14 cellular contexts compared by ENCODE assay signal in the genomic region with DNA sequence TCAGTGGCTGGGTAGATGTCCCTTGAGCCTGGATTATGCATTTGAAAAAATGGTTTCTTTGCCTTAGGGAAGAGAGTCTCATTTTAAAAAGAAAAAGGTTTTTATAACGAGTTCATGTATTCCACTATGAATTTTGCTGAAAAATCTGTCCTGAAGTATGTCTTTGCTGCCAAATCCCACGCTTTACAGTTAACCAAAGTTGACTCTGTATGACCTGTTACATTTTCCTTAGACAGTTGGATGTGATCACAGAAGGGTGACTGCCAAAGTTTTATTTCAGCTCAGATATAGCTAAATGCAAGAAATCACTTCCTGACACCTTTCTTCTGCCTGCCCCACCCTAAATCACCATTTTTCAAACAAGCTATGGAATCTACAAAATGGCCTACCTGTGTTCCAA.
DNase-seq lines count a peak whose midpoint lies in the region; ATAC-seq and TF ChIP-seq lines count a peak whose summit lies in the region.
"Had no signal": no experiment of that assay in that cellular context is flagged by ENCODE, and none has a peak within 500 bp of the region (broad histone marks: within the 10 kb centered on the region; RNA-seq: fewer than 3 reads in every experiment).

No MANE protein-coding gene starts in this region.

- no peaks in the 10 kb centered on the region for H3K9me3 ChIP-seq in SK-N-MC (ENCODE audit: low read depth, low read length)
- no peaks in the 10 kb centered on the region for H3K9me3 ChIP-seq in upper lobe of right lung

- H3K4me3 ChIP-seq in SK-N-MC (no peak overlapping the region), fibroblast of pulmonary artery (replicated peaks; ENCODE audit: low read depth, low read length) (no peak overlapping the region), upper lobe of right lung (no peak overlapping the region)

- H3K4me1 ChIP-seq in upper lobe of right lung, result peaks cover 34% of the 10 kb centered on the region

- H3K9ac ChIP-seq in SK-N-MC (ENCODE audit: insufficient read length), result no peak overlapping the region

- no peaks in the 10 kb centered on the region for H3K27me3 ChIP-seq in upper lobe of right lung

- intact Hi-C loops in upper lobe of right lung (cut with DNase I), result no loop called here

- ATAC-seq in omental fat pad (ENCODE audit: low FRiP score), result peak; percentile 38
- ATAC-seq in upper lobe of right lung, result no peak
- no peak for ATAC-seq in GM21737 (IDR thresholded peaks at IDR 0.05; ENCODE audit: unreplicated experiment)
- ATAC-seq in GM21786 (IDR thresholded peaks at IDR 0.05; ENCODE audit: unreplicated experiment), result no peak
- ATAC-seq: activated CD8-positive, alpha-beta T cell treated with anti-CD3 and anti-CD28 coated beads, Interleukin-2, amount 10 ng/mL, durations not matched to agents 7 days and 5 days had no signal

- H3K27ac ChIP-seq in SK-N-MC (peak overlapping the region; percentile 59; the same call in 1 of the 2 replicates), upper lobe of right lung (peak overlapping the region; percentile 64)

- H3K36me3 ChIP-seq in SK-N-MC (ENCODE audit: insufficient read depth, low read length), result no peaks in the 10 kb centered on the region
- H3K36me3 ChIP-seq in upper lobe of right lung, result no peaks in the 10 kb centered on the region

- DNase-seq in SK-N-MC (ENCODE audit: low read depth, low spot score), result no peak
- peak; percentile 73 for DNase-seq in fibroblast of pulmonary artery (ENCODE audit: low read depth)
- DNase-seq in omental fat pad (ENCODE audit: low spot score), result no peak
- no peak for DNase-seq in upper lobe of right lung
- DNase-seq in NCI-H1417 (lab: John Stamatoyannopoulos, UW), result no peak
- DNase-seq in G401 (ENCODE audit: low spot score), result no peak
- DNase-seq: activated CD8-positive, alpha-beta T cell treated with anti-CD3 and anti-CD28 coated beads, Interleukin-2, amount 10 ng/mL, durations not matched to agents 7 days and 5 days; central memory CD4-positive, alpha-beta T cell; DMS79 treated with DMSO at 0.1 percent for 48 hours; NCI-H1930; SHP77 treated with DMSO at 0.1 percent for 48 hours; stimulated activated naive CD4-positive, alpha-beta T cell treated with Interleukin-2 at 50 U/mL for 16 hours had no signal

- in situ Hi-C loops in G401 (cut with HindIII; ENCODE audit: low sequenced_read_pairs), result no loop called here

- TF ChIP-seq CTCF in fibroblast of pulmonary artery (IDR thresholded peaks at IDR 0.05; ENCODE audit: low read length, missing control alignments) (no peak), omental fat pad (IDR thresholded peaks at IDR 0.05) (no peak), upper lobe of right lung (IDR thresholded peaks at IDR 0.05) (no peak)
